Comparison of ENCODE assay signal across 1 cellular context in the genomic region with DNA sequence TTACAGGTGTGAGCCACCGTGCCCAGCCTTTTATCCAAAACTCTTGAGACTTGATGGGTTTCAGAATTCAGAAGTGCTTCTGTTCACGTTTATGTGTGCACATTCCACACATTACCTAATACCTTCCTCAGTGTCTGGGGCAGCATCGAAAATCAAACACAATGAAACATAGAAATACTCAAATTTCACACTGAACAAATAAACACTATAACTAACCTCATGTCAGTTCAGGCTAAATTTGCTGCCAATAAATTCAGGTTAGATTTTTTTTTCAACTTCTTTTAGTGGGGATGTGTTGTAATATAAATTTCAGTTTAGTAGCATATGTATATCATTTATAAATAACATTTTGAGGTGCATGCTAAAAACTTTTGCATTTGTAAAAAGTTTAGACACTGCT.
TF ChIP-seq lines count a peak whose summit lies in the region.

No MANE protein-coding gene starts in this region.

TF ChIP-seq in HCT116, 20 proteins besides CTCF, POLR2A, EP300 and RAD21:
- TF ChIP-seq EZH2phosphoT487 (IDR thresholded peaks at IDR 0.05; ENCODE audit: borderline replicate concordance) (no peak), JUND (IDR thresholded peaks at IDR 0.05) (no peak), SP1 (IDR thresholded peaks at IDR 0.05; ENCODE audit: low read depth) (no peak)
